7 cellular contexts compared by ENCODE assay signal in genomic region chr16:70427786-70428177, GRCh38. TPM values are rescaled to one million over a fixed set of nuclear protein-coding genes. Genes with fewer than 3 reads are reported as not detected.
DNase-seq lines count a peak whose midpoint lies in the region; ATAC-seq, FAIRE-seq and TF ChIP-seq lines count a peak whose summit lies in the region.

No MANE protein-coding gene starts in this region.

- TF ChIP-seq RAD21 in HepG2 (CRISPR knock-in tag; IDR thresholded peaks at IDR 0.05) = no peak

- no peak for FAIRE-seq in HepG2 (lab: Jason Lieb, UNC)

- TF ChIP-seq EP300 in HepG2 (IDR thresholded peaks at IDR 0.05; ENCODE audit: low read depth in 2 of 2, low read length in 2 of 2) (no peak), HepG2 (CRISPR knock-in tag; IDR thresholded peaks at IDR 0.05; ENCODE audit: borderline replicate concordance) (no peak)

- peak overlapping the region; percentile 73 for H3K9ac ChIP-seq in HepG2 (ENCODE audit: insufficient read depth, low read depth, low read length)

- peak overlapping the region; percentile 46 for H3K4me3 Mint-ChIP-seq in activated T-helper 17 cell treated with anti-CD3 and anti-CD28 coated beads, Interleukin-2, amount 50 U/mL, for 72 hours

- H3K9me3 Mint-ChIP-seq in activated T-helper 17 cell treated with anti-CD3 and anti-CD28 coated beads, Interleukin-2, amount 50 U/mL, for 72 hours = no peaks in the 10 kb centered on the region

- peak overlapping the region; percentile 66 for H3K27ac Mint-ChIP-seq in activated T-helper 17 cell treated with anti-CD3 and anti-CD28 coated beads, Interleukin-2, amount 50 U/mL, for 72 hours

- POLR2A ChIA-PET in HepG2 (lab: Yijun Ruan, JAX) = interaction anchor here (0.5 to 3.7 kb wide), 23 partner anchors 10 to 334 kb away, joined by 3 to 75 read pairs (median 5); partner anchors contain the start of genes AARS1, COG4, DDX19A and FCSK

- H3K36me3 Mint-ChIP-seq in activated T-helper 17 cell treated with anti-CD3 and anti-CD28 coated beads, Interleukin-2, amount 50 U/mL, for 72 hours (ENCODE audit: low read depth) = no peaks in the 10 kb centered on the region

- H4K20me1 ChIP-seq in HepG2 (ENCODE audit: insufficient read depth, low read length) = no peaks in the 10 kb centered on the region

- no peak overlapping the region for H2AFZ ChIP-seq in HepG2 (ENCODE audit: low read length)

- DNase-seq in HepG2 (ENCODE audit: low spot score) (no peak), substantia nigra (lab: John Stamatoyannopoulos, UW) (no peak), NCI-H748 treated with DMSO at 0.1 percent for 48 hours (lab: John Stamatoyannopoulos, UW) (no peak), putamen (ENCODE audit: low spot score) (no peak)

- H3K79me2 ChIP-seq in HepG2 (ENCODE audit: insufficient read depth, low read length) = peaks cover 63% of the 10 kb centered on the region

- WGBS in HepG2 (ENCODE audit: low lambda C conversion rate) = 36% methylated on average over 4 of the region's 4 CpGs

- peaks cover 90% of the 10 kb centered on the region for H3K4me1 ChIP-seq in HepG2 (ENCODE audit: insufficient read depth, low read length)

- H3K36me3 ChIP-seq in KOPT-K1 (ENCODE audit: insufficient read depth, low read length) (peaks cover 8% of the 10 kb centered on the region; the same call in 1 of the 2 replicates), HepG2 (replicated peaks in 1 of 2; ENCODE audit: control insufficient read depth in 1 of 2, insufficient read depth in 2 of 2, low read length in 2 of 2) (peaks cover 5 to 14% of the 10 kb centered on the region in 2 experiments; a peak in 3 of 5 replicates)

- intact Hi-C loops in HepG2 (cut with micrococcal nuclease; ENCODE audit: unreplicated experiment) = loop anchor here (1.0 kb wide), 2 partner anchors 10 to 27 kb away; partner anchors contain the start of gene FCSK

- H3K4me2 ChIP-seq in HepG2 (ENCODE audit: low read depth, low read length) = peak overlapping the region; percentile 90

- H3K27ac ChIP-seq in KOPT-K1 (ENCODE audit: low read depth, low read length, poor library complexity, severe bottlenecking) (peak overlapping the region; percentile 48), HepG2 (ENCODE audit: extremely low read length, insufficient read depth, low read length) (peak overlapping the region; percentile 96), substantia nigra (ENCODE audit: low read depth, low read length, poor library complexity, severe bottlenecking) (peak overlapping the region; percentile 1)

- H3K4me1 Mint-ChIP-seq in activated T-helper 17 cell treated with anti-CD3 and anti-CD28 coated beads, Interleukin-2, amount 50 U/mL, for 72 hours = peaks cover 23% of the 10 kb centered on the region

- BruUV-seq in HepG2 (replicated peaks; lab: Mats Ljungman, UMichigan) = TSS peak; percentile 42

- CTCF ChIA-PET in HepG2 (lab: Yijun Ruan, JAX; ENCODE audit: low intra/inter-chr PET ratio, low total read pairs) = no interaction called here

- H3K27me3 Mint-ChIP-seq in activated T-helper 17 cell treated with anti-CD3 and anti-CD28 coated beads, Interleukin-2, amount 50 U/mL, for 72 hours = no peaks in the 10 kb centered on the region

- no peak for TF ChIP-seq CTCF in HepG2 (CRISPR knock-in tag; IDR thresholded peaks at IDR 0.05)

- no peaks in the 10 kb centered on the region for H3K27me3 ChIP-seq in HepG2 (ENCODE audit: control insufficient read depth in 1 of 2, insufficient read depth in 2 of 2, low read length in 2 of 2)

- H3K4me3 ChIP-seq in HepG2 (replicated peaks in 1 of 3; ENCODE audit: insufficient read depth in 1 of 3, low read depth in 2 of 3, low read length in 3 of 3) = peak overlapping the region; percentile 9 to 64 (median 47)

- TF ChIP-seq POLR2A in HepG2 (IDR thresholded peaks at IDR 0.05; ENCODE audit: insufficient read depth in 1 of 2, low read depth in 2 of 2, low read length in 2 of 2) = no peak

- in situ Hi-C loops in HepG2 (cut with HindIII; ENCODE audit: extremely low pct_ligation_motif_present, low pct_unique_long_range_greater_than_20kb) = no loop called here

- no peaks in the 10 kb centered on the region for H3K9me3 ChIP-seq in KOPT-K1 (ENCODE audit: insufficient read depth, low read length, poor library complexity, severe bottlenecking)
- H3K9me3 ChIP-seq in HepG2 (ENCODE audit: low read length) = no peaks in the 10 kb centered on the region

- no peak for ATAC-seq in activated T-helper 17 cell treated with anti-CD3 and anti-CD28 coated beads, Interleukin-2, amount 50 U/mL, for 72 hours (replicated peaks)
- ATAC-seq in HepG2 (no peak), GM19455 (IDR thresholded peaks at IDR 0.05; ENCODE audit: unreplicated experiment) (no peak)

TF ChIP-seq in HepG2, 621 proteins besides CTCF, POLR2A, EP300 and RAD21 (continues in another document):
- TF ChIP-seq ZNF282 (IDR thresholded peaks at IDR 0.05; ENCODE audit: partially characterized antibody) (no peak), GMEB2 (CRISPR knock-in tag; IDR thresholded peaks at IDR 0.05; ENCODE audit: low read depth) (no peak), ZNF136 (CRISPR knock-in tag; IDR thresholded peaks at IDR 0.05; ENCODE audit: low read depth) (no peak), SAP130 (CRISPR knock-in tag; IDR thresholded peaks at IDR 0.05; ENCODE audit: low read depth) (no peak), MATR3 (CRISPR knock-in tag; IDR thresholded peaks at IDR 0.05) (no peak), SMC3 (IDR thresholded peaks at IDR 0.05; ENCODE audit: low read length) (no peak), SMAD9 (CRISPR knock-in tag; IDR thresholded peaks at IDR 0.05) (no peak), ZNF614 (CRISPR knock-in tag; IDR thresholded peaks at IDR 0.05; ENCODE audit: borderline replicate concordance) (no peak)

RNA-seq across cellular contexts. Expression of gene ST3GAL2, which starts 11.1 kb away (rescaled TPM):
- 10 to 100 TPM; 14.5 to 18.6 TPM for total RNA-seq in activated T-helper 17 cell treated with anti-CD3 and anti-CD28 coated beads, Interleukin-2, amount 50 U/mL, for 72 hours
- 17.8 and 24.9 TPM in 2 replicates for total RNA-seq in HepG2 (2016; rRNA removed; fragmentation: Illumina TruSeq; extraction: Trizol)
- total RNA-seq in HepG2 (2016; cell fraction: cytosol; rRNA removed; fragmentation: Illumina TruSeq; extraction: Trizol; ENCODE audit: low read depth) = 3.6 TPM in 2 replicates
- 15.8 and 25.9 TPM in 2 replicates for total RNA-seq in HepG2 (2016; cell fraction: insoluble cytoplasmic fraction; rRNA removed; fragmentation: Illumina TruSeq; extraction: Trizol)
- total RNA-seq in HepG2 (2016; cell fraction: membrane; rRNA removed; fragmentation: Illumina TruSeq; extraction: Trizol) = 14.6 and 18.9 TPM in 2 replicates
- total RNA-seq in HepG2 (2016; cell fraction: nucleus; rRNA removed; fragmentation: Illumina TruSeq; extraction: Trizol) = 15.0 and 18.9 TPM in 2 replicates
- 16.3 and 17.0 TPM in 2 replicates for polyA plus RNA-seq in HepG2 (2011; rRNA removed)
- 10.9 and 15.5 TPM in 2 replicates for polyA plus RNA-seq in HepG2 (2011; cell fraction: cytosol; rRNA removed)
- polyA plus RNA-seq in HepG2 (2011; cell fraction: nucleus; rRNA removed) = 14.6 and 16.7 TPM in 2 replicates
- 13.3 and 16.9 TPM in 2 replicates for polyA plus RNA-seq in HepG2 (2012)
- 2.3 and 2.9 TPM in 2 replicates for polyA plus RNA-seq in HepG2 (2016; cell fraction: cytosol; fragmentation: Illumina TruSeq; extraction: Trizol; ENCODE audit: low read depth)
- polyA plus RNA-seq in HepG2 (2016; cell fraction: insoluble cytoplasmic fraction; fragmentation: Illumina TruSeq; extraction: Trizol; ENCODE audit: low read depth) = 20.4 and 21.6 TPM in 2 replicates
- polyA plus RNA-seq in HepG2 (2016; cell fraction: membrane; fragmentation: Illumina TruSeq; extraction: Trizol; ENCODE audit: low read depth) = 11.6 and 11.9 TPM in 2 replicates
- polyA plus RNA-seq in HepG2 (2016; cell fraction: nucleus; fragmentation: Illumina TruSeq; extraction: Trizol; ENCODE audit: insufficient read depth, low read depth) = 22.8 and 26.4 TPM in 2 replicates
- polyA minus RNA-seq in HepG2 (2011; rRNA and poly(A)+ RNA removed; ENCODE audit: low replicate concordance) = 49.4 and 94.6 TPM in 2 replicates
- 25.8 and 27.6 TPM in 2 replicates for polyA minus RNA-seq in HepG2 (2011; cell fraction: cytosol; rRNA and poly(A)+ RNA removed)
- 22.4 and 31.0 TPM in 2 replicates for polyA minus RNA-seq in HepG2 (2011; cell fraction: nucleus; rRNA and poly(A)+ RNA removed)

RNA-seq across cellular contexts. Expression of gene FCSK, which starts 26.6 kb away (rescaled TPM):
- 10 to 100 TPM in 1 of 2 donors, 1 to 10 TPM in 1; 8.2 to 13.9 TPM for total RNA-seq in activated T-helper 17 cell treated with anti-CD3 and anti-CD28 coated beads, Interleukin-2, amount 50 U/mL, for 72 hours
- total RNA-seq in HepG2 (2016; rRNA removed; fragmentation: Illumina TruSeq; extraction: Trizol) = 4.9 and 9.1 TPM in 2 replicates
- total RNA-seq in HepG2 (2016; cell fraction: cytosol; rRNA removed; fragmentation: Illumina TruSeq; extraction: Trizol; ENCODE audit: low read depth) = 4.4 and 5.2 TPM in 2 replicates
- 4.2 and 8.4 TPM in 2 replicates for total RNA-seq in HepG2 (2016; cell fraction: insoluble cytoplasmic fraction; rRNA removed; fragmentation: Illumina TruSeq; extraction: Trizol)
- 2.6 and 3.0 TPM in 2 replicates for total RNA-seq in HepG2 (2016; cell fraction: membrane; rRNA removed; fragmentation: Illumina TruSeq; extraction: Trizol)
- total RNA-seq in HepG2 (2016; cell fraction: nucleus; rRNA removed; fragmentation: Illumina TruSeq; extraction: Trizol) = 12.1 and 12.8 TPM in 2 replicates
- 15.0 and 19.2 TPM in 2 replicates for polyA plus RNA-seq in HepG2 (2011; rRNA removed)
- 6.7 and 8.3 TPM in 2 replicates for polyA plus RNA-seq in HepG2 (2011; cell fraction: cytosol; rRNA removed)
- 81.8 and 104 TPM in 2 replicates for polyA plus RNA-seq in HepG2 (2011; cell fraction: nucleus; rRNA removed)
- polyA plus RNA-seq in HepG2 (2012) = 6.2 and 6.4 TPM in 2 replicates
- polyA plus RNA-seq in HepG2 (2016; cell fraction: cytosol; fragmentation: Illumina TruSeq; extraction: Trizol; ENCODE audit: low read depth) = 0.53 and 0.70 TPM in 2 replicates
- 3.5 and 3.9 TPM in 2 replicates for polyA plus RNA-seq in HepG2 (2016; cell fraction: insoluble cytoplasmic fraction; fragmentation: Illumina TruSeq; extraction: Trizol; ENCODE audit: low read depth)
- polyA plus RNA-seq in HepG2 (2016; cell fraction: membrane; fragmentation: Illumina TruSeq; extraction: Trizol; ENCODE audit: low read depth) = 1.2 and 1.3 TPM in 2 replicates
- polyA plus RNA-seq in HepG2 (2016; cell fraction: nucleus; fragmentation: Illumina TruSeq; extraction: Trizol; ENCODE audit: insufficient read depth, low read depth) = 28.7 and 33.1 TPM in 2 replicates
- 24.8 and 29.5 TPM in 2 replicates for polyA minus RNA-seq in HepG2 (2011; rRNA and poly(A)+ RNA removed; ENCODE audit: low replicate concordance)
- polyA minus RNA-seq in HepG2 (2011; cell fraction: cytosol; rRNA and poly(A)+ RNA removed) = 4.3 and 5.3 TPM in 2 replicates
- polyA minus RNA-seq in HepG2 (2011; cell fraction: nucleus; rRNA and poly(A)+ RNA removed) = 15.6 and 19.0 TPM in 2 replicates

Comparison
In these comparisons a context has a peak if more than half of its experiments do, and no peak if none do; other contexts are left out.
1. H3K27ac ChIP-seq: peak in every context shown above with its lines; median percentile 96 in HepG2; 48 in KOPT-K1; 1 in substantia nigra.